In the genomic region with DNA sequence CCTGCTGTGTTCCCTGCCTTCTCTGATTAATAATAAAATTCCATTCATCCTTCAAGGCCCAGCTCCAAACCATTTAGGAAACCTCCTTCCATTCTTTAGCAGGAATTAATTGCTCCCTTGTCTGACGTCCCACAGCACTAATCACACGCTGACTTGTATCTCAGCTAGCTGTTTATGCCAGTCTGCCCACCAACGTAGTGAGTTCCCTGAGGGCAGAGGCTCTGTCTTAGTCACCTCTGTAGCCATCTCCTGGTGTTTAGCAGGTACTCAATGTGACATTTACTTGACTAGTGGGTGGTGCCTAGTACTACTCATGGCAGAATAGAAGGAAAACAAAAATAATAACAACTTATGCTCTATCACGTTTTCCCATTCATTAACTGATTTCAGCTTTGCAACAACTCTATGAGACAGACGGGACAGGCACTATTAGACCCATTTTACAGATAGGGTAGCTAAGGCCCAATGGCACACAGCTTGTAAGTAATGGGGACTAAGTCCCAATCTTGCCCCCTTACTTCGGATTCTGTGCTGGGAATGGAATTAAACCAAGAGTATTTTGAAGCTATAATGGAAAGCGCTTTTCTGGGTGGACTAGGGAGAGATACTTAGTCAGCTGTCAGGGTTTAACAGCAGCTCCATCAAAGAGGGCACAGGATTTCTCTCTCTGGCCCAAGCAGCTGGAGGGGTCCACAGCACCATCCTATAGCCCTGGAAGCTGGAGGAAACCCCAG, we compare ENCODE assay signal across 8 cellular contexts. TPM values are rescaled to one million over a fixed set of nuclear protein-coding genes. Genes with fewer than 3 reads are reported as not detected.
A peak's percentile ranks its signal among the peaks of the same experiment; 100 is the strongest.
DNase-seq lines count a peak whose midpoint lies in the region; ATAC-seq, FAIRE-seq and TF ChIP-seq lines count a peak whose summit lies in the region.

No MANE protein-coding gene starts in this region.

- H4K8ac ChIP-seq in H1 (ENCODE audit: extremely low read depth, insufficient read depth, low read length) = no peak overlapping the region

- no peak overlapping the region for H3K4ac ChIP-seq in H1 (replicated peaks; ENCODE audit: insufficient read length, low read depth, low read length)

- no peak overlapping the region for H3K23ac ChIP-seq in H1 (ENCODE audit: insufficient read length)

- WGBS in H1 (ENCODE audit: extremely low coverage in 1 of 2, insufficient coverage in 1 of 2, insufficient read length in 1 of 2, insufficient replicate concordance in 2 of 2, low coverage in 1 of 2, low lambda C conversion rate in 2 of 2, missing lambda C conversion rate in 1 of 2), 2 experiments = 86% methylated on average over 7 of the region's 7 CpGs; no CpG with 5 or more reads in 1 of the 2 experiments

- peaks cover 10% of the 10 kb centered on the region; the same call in 1 of the 2 replicates for H3K23me2 ChIP-seq in H1 (ENCODE audit: low read depth, low read length)

- H3K9ac ChIP-seq in ES-I3 (ENCODE audit: low read depth, low read length) = peak overlapping the region; percentile 73; the same call in 1 of the 2 replicates
- peak overlapping the region in 1 of 4 experiments; percentile 4; a peak in 2 of 7 replicates for H3K9ac ChIP-seq in H1 (replicated peaks in 1 of 4; ENCODE audit: extremely low read depth in 1 of 4, low read depth in 3 of 4, low read length in 3 of 4)

- H3K9me3 Mint-ChIP-seq in osteocyte (ENCODE audit: unreplicated experiment) = no peaks in the 10 kb centered on the region

- H3K79me2 ChIP-seq in H1 (ENCODE audit: control insufficient read depth in 1 of 2, insufficient read depth in 2 of 2, low read length in 2 of 2) = peaks cover 7 to 23% of the 10 kb centered on the region in 2 experiments

- peak overlapping the region; percentile 78 to 88 for H3K4me2 ChIP-seq in H1 (ENCODE audit: insufficient read depth in 1 of 2, low read depth in 2 of 2, low read length in 2 of 2)

- H4K20me1 ChIP-seq in H1 (replicated peaks in 1 of 2; ENCODE audit: control insufficient read depth in 1 of 2, insufficient read depth in 2 of 2, low read length in 2 of 2) = no peaks in the 10 kb centered on the region

- H2BK12ac ChIP-seq in H1 (ENCODE audit: low read depth, low read length) = peak overlapping the region; percentile 4; the same call in 1 of the 2 replicates

- DNase-seq in Peyer's patch (no peak), H1 (ENCODE audit: low read depth in 1 of 2, low spot score in 2 of 2) (no peak), osteocyte (ENCODE audit: extremely low spot score, unreplicated experiment) (no peak), NCI-H345 (lab: John Stamatoyannopoulos, UW) (no peak), NCI-H2171 (lab: John Stamatoyannopoulos, UW) (no peak), frontal cortex (ENCODE audit: low spot score in 2 of 2) (no peak)

- peak overlapping the region in 3 of 4 donors; percentile 80 to 93 (median 92) for H3K27ac ChIP-seq in Peyer's patch
- H3K27ac ChIP-seq in H1 (ENCODE audit: low read depth, low read length) = peak overlapping the region; percentile 87

- peaks cover 2% of the 10 kb centered on the region; the same call in 1 of the 2 replicates for H3K79me1 ChIP-seq in H1 (ENCODE audit: low read depth, low read length)

- H3K9me3 ChIP-seq in ES-I3 (ENCODE audit: control insufficient read depth, insufficient read depth, low read length) = no peaks in the 10 kb centered on the region
- no peaks in the 10 kb centered on the region for H3K9me3 ChIP-seq in Peyer's patch
- no peaks in the 10 kb centered on the region for H3K9me3 ChIP-seq in H1 (ENCODE audit: insufficient read depth in 2 of 2, low read depth in 1 of 2, low read length in 1 of 2)

- H3K56ac ChIP-seq in H1 (replicated peaks; ENCODE audit: insufficient read length, low read depth, low read length) = no peak overlapping the region

- no peak for ATAC-seq in HG03039 (IDR thresholded peaks at IDR 0.05; ENCODE audit: unreplicated experiment)

- no peak overlapping the region for H2BK20ac ChIP-seq in H1 (ENCODE audit: low read length)

- H3K14ac ChIP-seq in H1 (ENCODE audit: insufficient read length) = no peak overlapping the region

- TF ChIP-seq CTCF in Peyer's patch (IDR thresholded peaks at IDR 0.05) (no peak), H1 (IDR thresholded peaks at IDR 0.05; ENCODE audit: control extremely low read depth in 1 of 3, insufficient read depth in 1 of 3, low read depth in 1 of 3, low read length in 3 of 3) (no peak), osteocyte (IDR thresholded peaks at IDR 0.05) (no peak)

- H3K27me3 ChIP-seq in Peyer's patch (no peaks in the 10 kb centered on the region), H1 (replicated peaks in 1 of 4; ENCODE audit: control insufficient read depth in 3 of 4, extremely low read depth in 1 of 4, insufficient read depth in 3 of 4, low read length in 3 of 4) (no peaks in the 10 kb centered on the region)

- no peak for FAIRE-seq in H1 (lab: Jason Lieb, UNC)
- FAIRE-seq in frontal cortex (lab: Jason Lieb, UNC) = no peak

- no peak overlapping the region for H2BK5ac ChIP-seq in H1 (ENCODE audit: low read depth, low read length)

- no peak overlapping the region for H4K91ac ChIP-seq in H1 (replicated peaks; ENCODE audit: insufficient read length, low read length)

- peak overlapping the region; percentile 37; the same call in 1 of the 2 replicates for H2BK15ac ChIP-seq in H1 (ENCODE audit: low read length)

- no peak overlapping the region for H3K18ac ChIP-seq in H1 (ENCODE audit: extremely low read depth, low read length)

- H3K4me3 Mint-ChIP-seq in osteocyte (ENCODE audit: unreplicated experiment) = peak overlapping the region; percentile 94

- no peaks in the 10 kb centered on the region for H3K36me3 Mint-ChIP-seq in osteocyte (ENCODE audit: unreplicated experiment)

- H3K36me3 ChIP-seq in ES-I3 (ENCODE audit: insufficient read depth, low read length) (no peaks in the 10 kb centered on the region), Peyer's patch (no peaks in the 10 kb centered on the region), H1 (ENCODE audit: control insufficient read depth in 2 of 4, insufficient read depth in 4 of 4, low read length in 3 of 4) (no peaks in the 10 kb centered on the region)

- H4K5ac ChIP-seq in H1 (ENCODE audit: insufficient read length, low read depth, low read length) = no peak overlapping the region

- H2BK120ac ChIP-seq in H1 (replicated peaks; ENCODE audit: low read depth, low read length) = no peak overlapping the region

- POLR2A ChIA-PET in H1 (lab: Charles Lee; ENCODE audit: partially characterized antibody) = interaction anchor here (0.6 to 3.0 kb wide), 18 partner anchors 9 to 105 kb away, joined by 3 to 15 read pairs (median 5); partner anchors contain the start of gene CASC3

- H3K27me3 Mint-ChIP-seq in osteocyte (ENCODE audit: unreplicated experiment) = no peaks in the 10 kb centered on the region

- H3K27ac Mint-ChIP-seq in osteocyte (ENCODE audit: unreplicated experiment) = peak overlapping the region; percentile 99

- H2AK5ac ChIP-seq in H1 (ENCODE audit: low read depth, low read length) = no peak overlapping the region

- no peak for TF ChIP-seq RAD21 in H1 (IDR thresholded peaks at IDR 0.05 in 1 of 2, conservative IDR thresholded peaks at IDR 0.05 in 1 of 2; ENCODE audit: low read depth in 2 of 2, low read length in 2 of 2)

- H3K4me3 ChIP-seq in Peyer's patch (peak overlapping the region; percentile 63 to 88 (median 84)), H1 (ENCODE audit: extremely low read depth in 1 of 4, insufficient read depth in 2 of 4, low read depth in 3 of 4, low read length in 4 of 4) (peak overlapping the region; percentile 41 to 82 (median 57); a peak in 7 of 8 replicates)

- no peak for TF ChIP-seq EP300 in H1 (IDR thresholded peaks at IDR 0.05; ENCODE audit: borderline replicate concordance in 1 of 2, low read depth in 2 of 2, low read length in 2 of 2)

- CTCF ChIA-PET in H1 (lab: Charles Lee; ENCODE audit: partially characterized antibody) = interaction anchor here (0.8 to 3.4 kb wide), 25 partner anchors 9 to 202 kb away, joined by 3 to 21 read pairs (median 5); no protein-coding TSS in a partner anchor

- peaks cover 16% of the 10 kb centered on the region for H3K4me1 Mint-ChIP-seq in osteocyte (ENCODE audit: unreplicated experiment)

- H3K4me1 ChIP-seq in ES-I3 (ENCODE audit: insufficient read depth, low read length) (no peaks in the 10 kb centered on the region), Peyer's patch (peaks cover 0 to 6% (median 2%) of the 10 kb centered on the region in 4 donors), H1 (replicated peaks in 1 of 4; ENCODE audit: control insufficient read depth in 3 of 4, insufficient read depth in 4 of 4, low read length in 3 of 4) (0 out of 7 replicates have a peak, but pooled peaks cover 0 to 3% (median 1%) of the 10 kb centered on the region in 4 experiments)

- TF ChIP-seq POLR2A in Peyer's patch (IDR thresholded peaks at IDR 0.05) (no peak), H1 (IDR thresholded peaks at IDR 0.05; ENCODE audit: control extremely low read depth in 1 of 2, low read depth in 2 of 2, low read length in 2 of 2) (no peak)

- H2AFZ ChIP-seq in H1 (ENCODE audit: low read length) = 0 out of 2 replicates have a peak overlapping the region, but pooled peaks have one; percentile 36

TF ChIP-seq in H1, 55 proteins besides CTCF, POLR2A, EP300 and RAD21 (continues in another document):
- peak; percentile 84; the same call in 1 of the 2 replicates for TF ChIP-seq KDM1A (IDR thresholded peaks at IDR 0.05; ENCODE audit: borderline replicate concordance, low read length)

RNA-seq across cellular contexts. Expression of gene WIPF2, which starts 0.9 kb away (rescaled TPM):
- 10 to 100 TPM; 20.6 to 34.3 (median 26.8) TPM for total RNA-seq in Peyer's patch
- total RNA-seq in H1 (2021; fragmentation: NEBNext Ultra II Directional; extraction: Animal tissue kit (Norgen Biotek cat#: 25700)) = 21.1 and 25.3 TPM in 2 replicates
- 6.9 and 9.2 TPM in 2 replicates for polyA plus RNA-seq in H1 (2011; rRNA removed)
- polyA plus RNA-seq in H1 (2011; cell fraction: cytosol; rRNA removed) = 3.8 TPM
- polyA plus RNA-seq in H1 (2011; cell fraction: nucleus; rRNA removed) = 8.9 TPM
- polyA plus RNA-seq in H1 (2012, experiment 1 of 2) = 14.4 to 20.0 TPM (median 16.0 TPM) in 4 replicates
- polyA plus RNA-seq in H1 (2012, experiment 2 of 2) = 9.9 TPM
- polyA plus RNA-seq in H1 (2013, experiment 1 of 2) = 13.7 TPM
- polyA plus RNA-seq in H1 (2013, experiment 2 of 2) = 13.5 TPM
- 7.9 and 9.3 TPM in 2 replicates for polyA minus RNA-seq in H1 (2011; rRNA and poly(A)+ RNA removed)
- polyA minus RNA-seq in H1 (2011; cell fraction: cytosol; rRNA and poly(A)+ RNA removed) = 6.1 TPM
- 4.3 TPM for polyA minus RNA-seq in H1 (2011; cell fraction: nucleus; rRNA and poly(A)+ RNA removed)
- total RNA-seq in osteocyte = 28.3 and 28.6 TPM in 2 replicates
- total RNA-seq in frontal cortex = 5.3 TPM

RNA-seq across cellular contexts. Expression of gene RAPGEFL1, which starts 40.9 kb away (rescaled TPM):
- total RNA-seq in Peyer's patch = 100 to 1,000 TPM in 3 of 4 donors, 10 to 100 TPM in 1; 56.9 to 317 (median 207) TPM
- total RNA-seq in H1 (2021; fragmentation: NEBNext Ultra II Directional; extraction: Animal tissue kit (Norgen Biotek cat#: 25700)) = 18.1 and 20.2 TPM in 2 replicates
- 20.0 and 25.0 TPM in 2 replicates for polyA plus RNA-seq in H1 (2011; rRNA removed)
- 18.6 TPM for polyA plus RNA-seq in H1 (2011; cell fraction: cytosol; rRNA removed)
- 80.0 TPM for polyA plus RNA-seq in H1 (2011; cell fraction: nucleus; rRNA removed)
- 19.0 to 23.2 TPM (median 20.9 TPM) in 4 replicates for polyA plus RNA-seq in H1 (2012, experiment 1 of 2)
- 16.1 TPM for polyA plus RNA-seq in H1 (2012, experiment 2 of 2)
- polyA plus RNA-seq in H1 (2013, experiment 1 of 2) = 9.5 TPM
- 8.0 TPM for polyA plus RNA-seq in H1 (2013, experiment 2 of 2)
- 14.1 and 20.0 TPM in 2 replicates for polyA minus RNA-seq in H1 (2011; rRNA and poly(A)+ RNA removed)
- polyA minus RNA-seq in H1 (2011; cell fraction: cytosol; rRNA and poly(A)+ RNA removed) = 12.9 TPM
- 27.9 TPM for polyA minus RNA-seq in H1 (2011; cell fraction: nucleus; rRNA and poly(A)+ RNA removed)
- 5.7 and 6.8 TPM in 2 replicates for total RNA-seq in osteocyte
- total RNA-seq in frontal cortex = 12.6 TPM
